14 cellular contexts compared by ENCODE assay signal in genomic region chr3:172391592-172392302, GRCh38. TPM values are rescaled to one million over a fixed set of nuclear protein-coding genes. Genes with fewer than 3 reads are reported as not detected.
A peak's percentile ranks its signal among the peaks of the same experiment; 100 is the strongest.
DNase-seq lines count a peak whose midpoint lies in the region; ATAC-seq, FAIRE-seq and TF ChIP-seq lines count a peak whose summit lies in the region.
"Had no signal": no experiment of that assay in that cellular context is flagged by ENCODE, and none has a peak within 500 bp of the region (broad histone marks: within the 10 kb centered on the region; RNA-seq: fewer than 3 reads in every experiment).

No MANE protein-coding gene starts in this region.

- intact Hi-C loops in HepG2 (cut with micrococcal nuclease; ENCODE audit: unreplicated experiment) (no loop called here), right lobe of liver (cut with DNase I) (no loop called here), ovary (cut with DNase I) (no loop called here)

- no TSS peak for BruUV-seq in HepG2 (replicated peaks; lab: Mats Ljungman, UMichigan)

- no peaks in the 10 kb centered on the region for H3K9me3 ChIP-seq in HepG2 (ENCODE audit: low read length)
- no peaks in the 10 kb centered on the region for H3K9me3 ChIP-seq in right lobe of liver
- H3K9me3 ChIP-seq in ovary = no peaks in the 10 kb centered on the region
- H3K9me3 ChIP-seq: body of pancreas had no signal

- FAIRE-seq in HepG2 (lab: Jason Lieb, UNC) = no peak

- no peaks in the 10 kb centered on the region for H3K27me3 ChIP-seq in HepG2 (ENCODE audit: control insufficient read depth in 1 of 2, insufficient read depth in 2 of 2, low read length in 2 of 2)
- H3K27me3 ChIP-seq in right lobe of liver = no peaks in the 10 kb centered on the region
- H3K27me3 ChIP-seq in ovary = no peaks in the 10 kb centered on the region
- H3K27me3 ChIP-seq: body of pancreas had no signal

- TF ChIP-seq CTCF in HepG2 (CRISPR knock-in tag; IDR thresholded peaks at IDR 0.05) = no peak
- TF ChIP-seq CTCF in right lobe of liver (IDR thresholded peaks at IDR 0.05) = no peak
- no peak for TF ChIP-seq CTCF in astrocyte of the spinal cord (IDR thresholded peaks at IDR 0.05; ENCODE audit: low read depth, low read length)
- no peak for TF ChIP-seq CTCF in ovary (IDR thresholded peaks at IDR 0.05)

- peaks cover 12 to 65% of the 10 kb centered on the region in 2 experiments for H3K36me3 ChIP-seq in HepG2 (replicated peaks in 1 of 2; ENCODE audit: control insufficient read depth in 1 of 2, insufficient read depth in 2 of 2, low read length in 2 of 2)
- H3K36me3 ChIP-seq in right lobe of liver = peaks cover 0 to 3% (median 0%) of the 10 kb centered on the region in 4 donors
- H3K36me3 ChIP-seq in ovary = no peaks in the 10 kb centered on the region

- no peak for TF ChIP-seq RAD21 in HepG2 (CRISPR knock-in tag; IDR thresholded peaks at IDR 0.05)

- H3K4me2 ChIP-seq in HepG2 (ENCODE audit: low read depth, low read length) = no peak overlapping the region

- no peaks in the 10 kb centered on the region for H3K79me2 ChIP-seq in HepG2 (ENCODE audit: insufficient read depth, low read length)

- POLR2A ChIA-PET in HepG2 (lab: Yijun Ruan, JAX) = no interaction called here

- TF ChIP-seq POLR2A in HepG2 (IDR thresholded peaks at IDR 0.05; ENCODE audit: insufficient read depth in 1 of 2, low read depth in 2 of 2, low read length in 2 of 2) = no peak
- no peak for TF ChIP-seq POLR2A in right lobe of liver (IDR thresholded peaks at IDR 0.05)
- TF ChIP-seq POLR2A in ovary (IDR thresholded peaks at IDR 0.05) = no peak

- peaks cover 81% of the 10 kb centered on the region for H4K20me1 ChIP-seq in HepG2 (ENCODE audit: insufficient read depth, low read length)

- TF ChIP-seq EP300 in HepG2 (IDR thresholded peaks at IDR 0.05; ENCODE audit: low read depth in 2 of 2, low read length in 2 of 2) (no peak), HepG2 (CRISPR knock-in tag; IDR thresholded peaks at IDR 0.05; ENCODE audit: borderline replicate concordance) (no peak), ovary (IDR thresholded peaks at IDR 0.05) (no peak)

- H3K4me1 ChIP-seq in HepG2 (ENCODE audit: insufficient read depth, low read length) = no peaks in the 10 kb centered on the region
- no peaks in the 10 kb centered on the region for H3K4me1 ChIP-seq in right lobe of liver
- H3K4me1 ChIP-seq in ovary (ENCODE audit: insufficient read depth) = peaks cover 2% of the 10 kb centered on the region
- H3K4me1 ChIP-seq: body of pancreas had no signal

- CTCF ChIA-PET in HepG2 (lab: Yijun Ruan, JAX; ENCODE audit: low intra/inter-chr PET ratio, low total read pairs) = no interaction called here

- in situ Hi-C loops in HepG2 (cut with HindIII; ENCODE audit: extremely low pct_ligation_motif_present, low pct_unique_long_range_greater_than_20kb) = no loop called here
- in situ Hi-C loops in astrocyte of the spinal cord (cut with HindIII; ENCODE audit: low sequenced_read_pairs) = no loop called here

- DNase-seq in HepG2 (ENCODE audit: low spot score) = no peak
- DNase-seq in right lobe of liver = no peak
- peak; percentile 81 for DNase-seq in astrocyte of the spinal cord (ENCODE audit: low read depth, low spot score)
- DNase-seq in foreskin melanocyte = peak; percentile 32
- DNase-seq in ovary = no peak
- no peak for DNase-seq in KG1 (lab: John Stamatoyannopoulos, UW)
- DNase-seq in COR-L47 (lab: John Stamatoyannopoulos, UW) = no peak
- DNase-seq in cortex of kidney (lab: John Stamatoyannopoulos, UW) = no peak
- DNase-seq: activated CD4-positive, alpha-beta T cell treated with anti-CD3 and anti-CD28 coated beads, Interleukin-2, amount 50 U/mL, for 48 hours; body of pancreas; NCI-H526 treated with DMSO at 0.1 percent for 48 hours; posterior cingulate gyrus had no signal

- H3K4me3 ChIP-seq in HepG2 (replicated peaks in 1 of 3; ENCODE audit: insufficient read depth in 1 of 3, low read depth in 2 of 3, low read length in 3 of 3) = no peak overlapping the region
- H3K4me3 ChIP-seq in right lobe of liver = no peak overlapping the region
- no peak overlapping the region for H3K4me3 ChIP-seq in astrocyte of the spinal cord (ENCODE audit: low read depth, low read length)
- H3K4me3 ChIP-seq in ovary = no peak overlapping the region
- H3K4me3 ChIP-seq: body of pancreas had no signal

- 94% methylated on average over 5 of the region's 5 CpGs for WGBS in HepG2 (ENCODE audit: low lambda C conversion rate)
- WGBS in right lobe of liver (ENCODE audit: insufficient coverage, low coverage, low lambda C conversion rate, missing lambda C conversion rate) = 80% methylated on average over 5 of the region's 5 CpGs
- WGBS in ovary, 3 donors = 45 to 52% (median 50%) methylated on average over 5 of the region's 5 CpGs

- no peak overlapping the region for H3K9ac ChIP-seq in HepG2 (ENCODE audit: insufficient read depth, low read depth, low read length)

- no peak for ATAC-seq in HepG2
- no peak for ATAC-seq in right lobe of liver
- ATAC-seq: activated T-helper 17 cell treated with anti-CD3 and anti-CD28 coated beads, Interleukin-2, amount 50 U/mL, for 72 hours; body of pancreas had no signal

- no peak overlapping the region for H2AFZ ChIP-seq in HepG2 (ENCODE audit: low read length)

- H3K27ac ChIP-seq in HepG2 (ENCODE audit: extremely low read length, insufficient read depth, low read length) (no peak overlapping the region), right lobe of liver (no peak overlapping the region), ovary (no peak overlapping the region)
- H3K27ac ChIP-seq: body of pancreas had no signal

TF ChIP-seq in HepG2, 621 proteins besides CTCF, POLR2A, EP300 and RAD21:
- no peak for TF ChIP-seq ZNF17 (CRISPR knock-in tag; IDR thresholded peaks at IDR 0.05)
- peak; percentile 61 for TF ChIP-seq RBM22 (optimal IDR thresholded peaks at IDR 0.05; ENCODE audit: low read length)
- no peak for TF ChIP-seq ZNF274 (CRISPR knock-in tag; IDR thresholded peaks at IDR 0.05)
- TF ChIP-seq ATF6 (CRISPR knock-in tag; conservative IDR thresholded peaks at IDR 0.05) = no peak
- TF ChIP-seq SMARCC2 (IDR thresholded peaks at IDR 0.05) = no peak
- peak; percentile 73; the same call in 1 of the 2 replicates for TF ChIP-seq POLR2AphosphoS2 (IDR thresholded peaks at IDR 0.05; ENCODE audit: low read depth, low read length)
- no peak for TF ChIP-seq FOXK1 (CRISPR knock-in tag; IDR thresholded peaks at IDR 0.05; ENCODE audit: borderline replicate concordance, low read depth)

RNA-seq across cellular contexts. Expression of gene GHSR, which starts 56.5 kb away (rescaled TPM):
- total RNA-seq in HepG2 (2016; rRNA removed; fragmentation: Illumina TruSeq; extraction: Trizol) (not detected in 2 replicates), right lobe of liver (not detected), ovary (not detected)
- not detected in 2 replicates for total RNA-seq in HepG2 (2016; cell fraction: cytosol; rRNA removed; fragmentation: Illumina TruSeq; extraction: Trizol; ENCODE audit: low read depth)
- total RNA-seq in HepG2 (2016; cell fraction: insoluble cytoplasmic fraction; rRNA removed; fragmentation: Illumina TruSeq; extraction: Trizol) = not detected in 2 replicates
- total RNA-seq in HepG2 (2016; cell fraction: membrane; rRNA removed; fragmentation: Illumina TruSeq; extraction: Trizol) = not detected in 2 replicates
- not detected in 2 replicates for total RNA-seq in HepG2 (2016; cell fraction: nucleus; rRNA removed; fragmentation: Illumina TruSeq; extraction: Trizol)
- polyA plus RNA-seq in HepG2 (2011; rRNA removed) (not detected in 2 replicates), ovary (not detected)
- not detected in 2 replicates for polyA plus RNA-seq in HepG2 (2011; cell fraction: cytosol; rRNA removed)
- not detected in 2 replicates for polyA plus RNA-seq in HepG2 (2011; cell fraction: nucleus; rRNA removed)
- polyA plus RNA-seq in HepG2 (2012) = not detected in 2 replicates
- not detected in 2 replicates for polyA plus RNA-seq in HepG2 (2016; cell fraction: cytosol; fragmentation: Illumina TruSeq; extraction: Trizol; ENCODE audit: low read depth)
- polyA plus RNA-seq in HepG2 (2016; cell fraction: insoluble cytoplasmic fraction; fragmentation: Illumina TruSeq; extraction: Trizol; ENCODE audit: low read depth) = not detected in 2 replicates
- not detected in 2 replicates for polyA plus RNA-seq in HepG2 (2016; cell fraction: membrane; fragmentation: Illumina TruSeq; extraction: Trizol; ENCODE audit: low read depth)
- not detected in 2 replicates for polyA plus RNA-seq in HepG2 (2016; cell fraction: nucleus; fragmentation: Illumina TruSeq; extraction: Trizol; ENCODE audit: insufficient read depth, low read depth)
- not detected in 2 replicates for polyA minus RNA-seq in HepG2 (2011; rRNA and poly(A)+ RNA removed; ENCODE audit: low replicate concordance)
- not detected in 2 replicates for polyA minus RNA-seq in HepG2 (2011; cell fraction: cytosol; rRNA and poly(A)+ RNA removed)
- polyA minus RNA-seq in HepG2 (2011; cell fraction: nucleus; rRNA and poly(A)+ RNA removed) = not detected in 2 replicates
- total RNA-seq: activated T-helper 17 cell treated with anti-CD3 and anti-CD28 coated beads, Interleukin-2, amount 50 U/mL, for 72 hours; ureter had no signal

Comparison
In these comparisons a context has a peak if more than half of its experiments do, and no peak if none do; other contexts are left out.
1. DNase-seq: peak in astrocyte of the spinal cord (single experiment) and foreskin melanocyte (single experiment); none in HepG2 (single experiment), right lobe of liver (0 of 3), ovary (0 of 5), KG1 (single experiment), COR-L47 (single experiment) and cortex of kidney (single experiment).